2 cellular contexts compared by ENCODE assay signal in the genomic region with DNA sequence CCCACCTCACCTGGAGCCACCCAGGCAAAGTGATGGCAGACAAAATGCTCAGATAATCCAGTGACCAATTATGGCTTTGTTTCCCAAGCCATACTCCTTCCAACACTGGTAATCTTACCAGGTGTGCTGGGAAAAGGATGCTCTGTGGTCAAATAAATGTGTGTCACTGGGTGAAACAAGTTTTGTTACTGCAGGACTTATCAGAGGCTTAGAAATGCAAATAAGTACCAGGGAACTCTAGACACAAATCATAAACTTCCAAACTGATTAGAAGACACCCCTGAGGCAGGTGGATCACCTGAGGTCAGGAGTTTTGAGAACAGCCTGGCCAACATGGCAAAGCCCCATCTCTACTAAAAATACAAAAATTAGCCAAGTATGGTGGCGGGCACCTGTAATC.
A peak's percentile ranks its signal among the peaks of the same experiment; 100 is the strongest.
TF ChIP-seq lines count a peak whose summit lies in the region.

No MANE protein-coding gene starts in this region.

TF ChIP-seq in HEK293, 187 proteins besides CTCF, POLR2A, EP300 and RAD21:
- TF ChIP-seq ZFP69B (tag by site-specific recombination; IDR thresholded peaks at IDR 0.05) (no peak), ZNF239 (tag by site-specific recombination; IDR thresholded peaks at IDR 0.05) (peak; percentile 84), RBAK (tag by site-specific recombination; IDR thresholded peaks at IDR 0.05) (no peak)

TF ChIP-seq in K562, 482 proteins besides CTCF, POLR2A, EP300 and RAD21:
- peak; percentile 91 for TF ChIP-seq ZNF239 (CRISPR knock-in tag; IDR thresholded peaks at IDR 0.05)
- TF ChIP-seq, protein P1, sequence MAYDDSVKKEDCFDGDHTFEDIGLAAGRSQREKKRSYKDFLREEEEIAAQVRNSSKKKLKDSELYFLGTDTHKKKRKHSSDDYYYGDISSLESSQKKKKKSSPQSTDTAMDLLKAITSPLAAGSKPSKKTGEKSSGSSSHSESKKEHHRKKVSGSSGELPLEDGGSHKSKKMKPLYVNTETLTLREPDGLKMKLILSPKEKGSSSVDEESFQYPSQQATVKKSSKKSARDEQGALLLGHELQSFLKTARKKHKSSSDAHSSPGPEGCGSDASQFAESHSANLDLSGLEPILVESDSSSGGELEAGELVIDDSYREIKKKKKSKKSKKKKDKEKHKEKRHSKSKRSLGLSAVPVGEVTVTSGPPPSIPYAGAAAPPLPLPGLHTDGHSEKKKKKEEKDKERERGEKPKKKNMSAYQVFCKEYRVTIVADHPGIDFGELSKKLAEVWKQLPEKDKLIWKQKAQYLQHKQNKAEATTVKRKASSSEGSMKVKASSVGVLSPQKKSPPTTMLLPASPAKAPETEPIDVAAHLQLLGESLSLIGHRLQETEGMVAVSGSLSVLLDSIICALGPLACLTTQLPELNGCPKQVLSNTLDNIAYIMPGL (CRISPR knock-in tag; IDR thresholded peaks at IDR 0.05), result no peak
- no peak for TF ChIP-seq RAD51 (IDR thresholded peaks at IDR 0.05; ENCODE audit: borderline replicate concordance, low read depth)
- TF ChIP-seq PHF8 (IDR thresholded peaks at IDR 0.05; ENCODE audit: borderline replicate concordance, low read length), result no peak
